In the genomic region with DNA sequence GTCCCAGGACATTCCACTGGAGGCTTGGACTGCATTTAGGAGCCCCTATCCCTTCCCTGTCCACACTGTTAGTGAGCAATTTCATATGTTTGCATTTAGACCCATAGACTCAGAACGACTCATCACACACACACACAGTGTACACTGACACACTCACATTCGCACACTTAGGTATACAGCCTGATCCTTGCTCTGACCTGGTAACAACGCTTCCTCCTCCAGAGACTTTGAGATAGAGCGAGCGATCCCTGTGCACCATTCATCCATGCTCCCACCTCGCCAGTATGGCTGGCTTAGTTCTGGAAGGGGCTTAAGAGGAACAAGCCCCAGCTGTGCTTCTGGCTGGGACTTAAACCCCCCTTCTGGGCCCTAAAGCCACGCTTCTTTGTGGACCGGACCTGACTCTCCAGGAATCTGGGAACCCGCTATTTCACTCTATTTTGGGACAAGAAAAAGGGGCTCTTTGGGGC, we compare ENCODE assay signal across 7 cellular contexts. TPM values are rescaled to one million over a fixed set of nuclear protein-coding genes. Genes with fewer than 3 reads are reported as not detected.
DNase-seq lines count a peak whose midpoint lies in the region; ATAC-seq and TF ChIP-seq lines count a peak whose summit lies in the region.

No MANE protein-coding gene starts in this region.

- H2BK12ac ChIP-seq in H9 (ENCODE audit: insufficient read length, low read depth, low read length), result no peak overlapping the region

- no peak overlapping the region for H3K9ac ChIP-seq in H9 (ENCODE audit: extremely low read depth, insufficient read length, low read length)

- H4K91ac ChIP-seq in H9 (ENCODE audit: insufficient read length, low read depth, low read length), result no peak overlapping the region

- H3K27me3 ChIP-seq in H9 (ENCODE audit: insufficient read depth, low read length) (peaks cover 86% of the 10 kb centered on the region), psoas muscle (ENCODE audit: insufficient read depth in 3 of 3, low read length in 2 of 3) (peaks cover 0 to 95% (median 58%) of the 10 kb centered on the region in 3 donors), uterus (peaks cover 47 to 80% of the 10 kb centered on the region in 2 donors)

- no peaks in the 10 kb centered on the region for H3K23me2 ChIP-seq in H9 (ENCODE audit: insufficient read length, low read depth, low read length, poor library complexity, severe bottlenecking)

- WGBS in H9 (ENCODE audit: extremely low coverage, insufficient read length, low lambda C conversion rate), result no CpG with 5 or more reads among the region's 9 CpGs
- WGBS in psoas muscle, 3 donors, result 24 to 25% (median 24%) methylated on average over 9 of the region's 9 CpGs

- no peak overlapping the region for H3K4me2 ChIP-seq in H9 (ENCODE audit: insufficient read depth, insufficient read length, low read length)

- no peak for ATAC-seq in effector memory CD8-positive, alpha-beta T cell (replicated peaks)
- ATAC-seq in psoas muscle, result peak in 1 of 4 donors; percentile 6
- no peak for ATAC-seq in HG03521 (IDR thresholded peaks at IDR 0.05; ENCODE audit: unreplicated experiment)
- no peak for ATAC-seq in HG02588 (IDR thresholded peaks at IDR 0.05; ENCODE audit: unreplicated experiment)

- H2BK15ac ChIP-seq in H9 (ENCODE audit: low read depth, low read length), result no peak overlapping the region

- no peak overlapping the region for H3K23ac ChIP-seq in H9 (ENCODE audit: insufficient read length, low read depth, low read length)

- no peak overlapping the region for H3K4ac ChIP-seq in H9 (ENCODE audit: low read depth, low read length)

- H3K56ac ChIP-seq in H9 (ENCODE audit: insufficient read length, low read depth, low read length), result no peak overlapping the region

- H2BK20ac ChIP-seq in H9 (ENCODE audit: low read depth, low read length, poor library complexity, severe bottlenecking), result no peak overlapping the region

- H3T11ph ChIP-seq in H9 (ENCODE audit: low read length), result no peak overlapping the region

- H3K4me3 ChIP-seq in psoas muscle (peak overlapping the region; percentile 56), uterus (peak overlapping the region in 1 of 2 donors; percentile 24)

- no peak overlapping the region for H2AFZ ChIP-seq in H9 (ENCODE audit: low read length)

- intact Hi-C loops in psoas muscle (cut with DNase I) (no loop called here), uterus (cut with DNase I; ENCODE audit: low total_unique reads) (no loop called here)

- H3K27me3 Mint-ChIP-seq in H9 (ENCODE audit: low read depth), result peaks cover 95% of the 10 kb centered on the region
- H3K27me3 Mint-ChIP-seq in effector memory CD8-positive, alpha-beta T cell, result peaks cover 95 to 100% of the 10 kb centered on the region in 2 donors

- peaks cover 7 to 11% of the 10 kb centered on the region in 2 experiments; a peak in 4 of 5 replicates for H3K9me3 Mint-ChIP-seq in H9
- no peaks in the 10 kb centered on the region for H3K9me3 Mint-ChIP-seq in effector memory CD8-positive, alpha-beta T cell

- no peaks in the 10 kb centered on the region for H3K4me1 ChIP-seq in H9 (ENCODE audit: insufficient read depth, low read length)
- peaks cover 16% of the 10 kb centered on the region for H3K4me1 ChIP-seq in psoas muscle
- peaks cover 0 to 11% of the 10 kb centered on the region in 2 donors for H3K4me1 ChIP-seq in uterus

- no peak overlapping the region for H3K14ac ChIP-seq in H9 (ENCODE audit: insufficient read depth, low read length)

- TF ChIP-seq CTCF in H9 (conservative IDR thresholded peaks at IDR 0.05) (no peak), psoas muscle (IDR thresholded peaks at IDR 0.05) (no peak), uterus (IDR thresholded peaks at IDR 0.05) (no peak)

- no peak for TF ChIP-seq POLR2A in uterus (IDR thresholded peaks at IDR 0.05)

- H3K4me1 Mint-ChIP-seq in H9, result peaks cover 7 to 22% of the 10 kb centered on the region in 2 experiments; a peak in 3 of 4 replicates
- H3K4me1 Mint-ChIP-seq in effector memory CD8-positive, alpha-beta T cell (ENCODE audit: low read depth in 2 of 2), result peaks cover 43 to 46% of the 10 kb centered on the region in 2 donors

- no peak overlapping the region for H2AK5ac ChIP-seq in H9 (ENCODE audit: insufficient read length, low read length)

- H3K27ac Mint-ChIP-seq in H9, result no peak overlapping the region
- no peak overlapping the region for H3K27ac Mint-ChIP-seq in effector memory CD8-positive, alpha-beta T cell

- H3K18ac ChIP-seq in H9 (ENCODE audit: insufficient read length, low read depth, low read length), result no peak overlapping the region

- H4K20me1 ChIP-seq in H9 (ENCODE audit: control insufficient read depth, insufficient read depth, insufficient read length), result no peaks in the 10 kb centered on the region

- peaks cover 0 to 2% (median 0%) of the 10 kb centered on the region in 3 experiments; a peak in 2 of 7 replicates for H3K36me3 Mint-ChIP-seq in H9 (ENCODE audit: insufficient read depth in 1 of 3, low read depth in 3 of 3)
- H3K36me3 Mint-ChIP-seq in effector memory CD8-positive, alpha-beta T cell (ENCODE audit: insufficient read depth), result peaks cover 33% of the 10 kb centered on the region

- H2BK120ac ChIP-seq in H9 (ENCODE audit: low read depth, low read length, poor library complexity, severe bottlenecking), result no peak overlapping the region

- H3K79me2 ChIP-seq in H9 (ENCODE audit: insufficient read depth, low read length), result no peaks in the 10 kb centered on the region

- peak overlapping the region in 1 of 2 experiments; percentile 73; a peak in 3 of 5 replicates for H3K4me3 Mint-ChIP-seq in H9
- peak overlapping the region; percentile 76 to 83 for H3K4me3 Mint-ChIP-seq in effector memory CD8-positive, alpha-beta T cell

- H4K5ac ChIP-seq in H9 (ENCODE audit: insufficient read length, low read depth, low read length), result no peak overlapping the region

- H2BK5ac ChIP-seq in H9 (ENCODE audit: insufficient read length, low read length), result no peak overlapping the region

- H3K27ac ChIP-seq in H9 (ENCODE audit: insufficient read length, low read depth, low read length) (no peak overlapping the region), psoas muscle (no peak overlapping the region), uterus (peak overlapping the region in 1 of 2 donors; percentile 8)

- H3K79me1 ChIP-seq in H9 (ENCODE audit: insufficient read depth, low read depth, low read length, poor library complexity, severe bottlenecking), result no peaks in the 10 kb centered on the region

- H3K36me3 ChIP-seq in psoas muscle (ENCODE audit: insufficient read depth in 1 of 2, low read depth in 1 of 2) (no peaks in the 10 kb centered on the region), uterus (no peaks in the 10 kb centered on the region)

- no peaks in the 10 kb centered on the region for H3K9me3 ChIP-seq in H9 (ENCODE audit: control insufficient read depth, low read depth, low read length)
- no peaks in the 10 kb centered on the region for H3K9me3 ChIP-seq in psoas muscle
- no peaks in the 10 kb centered on the region for H3K9me3 ChIP-seq in uterus

- DNase-seq in H9 (peak; percentile 20), NCI-H82 treated with DMSO at 0.1 percent for 48 hours (lab: John Stamatoyannopoulos, UW; ENCODE audit: unreplicated experiment) (peak; percentile 63), psoas muscle (no peak), uterus (no peak)
- DNase-seq in effector memory CD8-positive, alpha-beta T cell, result no peak

- H4K8ac ChIP-seq in H9 (replicated peaks; ENCODE audit: insufficient read length, low read depth, low read length), result no peak overlapping the region

RNA-seq across cellular contexts. Expression of a gene that starts 0.9 kb away (rescaled TPM):
- total RNA-seq in H9 (2021), result not detected in 2 replicates
- under 1 TPM in 1 of 4 donors, not detected in 3; 0.06 TPM for total RNA-seq in psoas muscle
- under 1 TPM in 2 of 3 donors, not detected in 1; 0.01 to 0.08 TPM for polyA plus RNA-seq in psoas muscle
- total RNA-seq in uterus, result 10 to 100 TPM in 1 of 4 donors, 1 to 10 TPM in 1, under 1 TPM in 2; 0.40 to 27.5 (median 1.1) TPM

RNA-seq across cellular contexts. Expression of a gene that starts 15.8 kb away (rescaled TPM):
- total RNA-seq in H9 (2021) (not detected in 2 replicates), psoas muscle (1 to 10 TPM in 1 of 4 donors, not detected in 3; 1.1 TPM), uterus (10 to 100 TPM; 32.4 to 82.0 (median 57.8) TPM)
- polyA plus RNA-seq in psoas muscle, result under 1 TPM; 0.08 to 0.90 (median 0.25) TPM

RNA-seq across cellular contexts. Expression of a gene that starts 26.7 kb away (rescaled TPM):
- not detected in 2 replicates for total RNA-seq in H9 (2021)
- total RNA-seq in psoas muscle, result 10 to 100 TPM in 2 of 4 donors, under 1 TPM in 1, not detected in 1; 0.81 to 34.3 (median 19.2) TPM
- 10 to 100 TPM; 17.2 to 77.5 (median 32.0) TPM for polyA plus RNA-seq in psoas muscle
- total RNA-seq in uterus, result 100 to 1,000 TPM in 1 of 4 donors, 10 to 100 TPM in 3; 50.0 to 114 (median 69.0) TPM

RNA-seq across cellular contexts. Expression of a gene that starts 35.5 kb away (rescaled TPM):
- not detected in 2 replicates for total RNA-seq in H9 (2021)
- total RNA-seq in psoas muscle, result 10 to 100 TPM in 1 of 4 donors, 1 to 10 TPM in 1, under 1 TPM in 1, not detected in 1; 0.81 to 19.9 (median 4.9) TPM
- 10 to 100 TPM; 13.8 to 55.9 (median 18.2) TPM for polyA plus RNA-seq in psoas muscle
- total RNA-seq in uterus, result 10 to 100 TPM in 3 of 4 donors, 1 to 10 TPM in 1; 2.3 to 26.4 (median 22.4) TPM

RNA-seq across cellular contexts. Expression of a gene that starts 41.8 kb away (rescaled TPM):
- total RNA-seq in H9 (2021) (not detected in 2 replicates), psoas muscle (not detected), uterus (under 1 TPM in 1 of 4 donors, not detected in 3; 0.21 TPM)
- not detected for polyA plus RNA-seq in psoas muscle

Comparison
In these comparisons a context has a peak if more than half of its experiments do, and no peak if none do; other contexts are left out.
1. DNase-seq: peak in H9 (single experiment) and NCI-H82 treated with DMSO at 0.1 percent for 48 hours (single experiment); none in effector memory CD8-positive, alpha-beta T cell (0 of 3), psoas muscle (0 of 2) and uterus (0 of 2).
2. RNA of a gene that starts 15.8 kb away (total RNA-seq): 32.4 to 82.0 TPM in uterus; 1.1 TPM in psoas muscle and not detected in H9; every median in the first group is over 10 times any median in the second.